ENCODE assay signal across 8 cellular contexts in genomic region chr12:7092229-7092985, GRCh38.
DNase-seq lines count a peak whose midpoint lies in the region; ATAC-seq lines count a peak whose summit lies in the region.

TSS of gene C1R (minus strand) at chr12:7092445. CDS start at chr12:7092388, 57 bp downstream.

- ATAC-seq in HG02610 (IDR thresholded peaks at IDR 0.05; ENCODE audit: unreplicated experiment) = no peak

- DNase-seq in DMS153 treated with DMSO at 0.1 percent for 48 hours (lab: John Stamatoyannopoulos, UW; ENCODE audit: unreplicated experiment) = peak; percentile 29
- no peak for DNase-seq in DMS153 (lab: John Stamatoyannopoulos, UW)
- DNase-seq in NAMALWA (ENCODE audit: low spot score) = peak; percentile 77
- peak; percentile 31 to 64 (median 42) for DNase-seq in activated CD4-positive, CD25-positive, alpha-beta regulatory T cell (lab: John Stamatoyannopoulos, UW)
- DNase-seq in central memory CD4-positive, alpha-beta T cell = peak; percentile 54
- peak; percentile 74 for DNase-seq in islet precursor cell
- peak; percentile 65 for DNase-seq in stimulated activated CD4-positive, alpha-beta T cell treated with anti-CD3 and anti-CD28 coated beads, Interleukin-12 subunit alpha, Interleukin-12 subunit beta, amount 100 ng/mL, for 4 hours
